In the genomic region with DNA sequence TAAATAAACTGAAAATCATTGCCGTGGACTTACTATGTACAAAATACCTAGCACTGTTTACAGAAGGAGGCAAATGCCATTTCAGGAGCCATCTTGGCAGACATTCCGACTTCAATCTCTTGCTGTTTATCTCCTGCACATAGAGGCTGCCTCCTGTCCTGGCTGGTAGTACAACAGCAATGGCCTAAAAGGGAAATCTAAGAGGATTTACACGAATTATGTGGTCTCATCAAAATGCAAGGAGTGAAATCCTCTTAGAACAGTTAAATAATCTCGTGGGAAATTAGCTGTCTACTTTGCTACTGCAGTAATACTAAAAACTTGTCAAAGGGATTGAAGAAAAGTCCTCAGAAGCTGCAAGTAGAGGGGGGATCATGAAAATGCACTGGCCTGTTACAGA, we compare ENCODE assay signal across 3 cellular contexts.
TF ChIP-seq lines count a peak whose summit lies in the region.

No MANE protein-coding gene starts in this region.

TF ChIP-seq in SK-N-SH, 30 proteins besides CTCF, POLR2A, EP300 and RAD21 (continues in another document):
- TF ChIP-seq, protein P1, sequence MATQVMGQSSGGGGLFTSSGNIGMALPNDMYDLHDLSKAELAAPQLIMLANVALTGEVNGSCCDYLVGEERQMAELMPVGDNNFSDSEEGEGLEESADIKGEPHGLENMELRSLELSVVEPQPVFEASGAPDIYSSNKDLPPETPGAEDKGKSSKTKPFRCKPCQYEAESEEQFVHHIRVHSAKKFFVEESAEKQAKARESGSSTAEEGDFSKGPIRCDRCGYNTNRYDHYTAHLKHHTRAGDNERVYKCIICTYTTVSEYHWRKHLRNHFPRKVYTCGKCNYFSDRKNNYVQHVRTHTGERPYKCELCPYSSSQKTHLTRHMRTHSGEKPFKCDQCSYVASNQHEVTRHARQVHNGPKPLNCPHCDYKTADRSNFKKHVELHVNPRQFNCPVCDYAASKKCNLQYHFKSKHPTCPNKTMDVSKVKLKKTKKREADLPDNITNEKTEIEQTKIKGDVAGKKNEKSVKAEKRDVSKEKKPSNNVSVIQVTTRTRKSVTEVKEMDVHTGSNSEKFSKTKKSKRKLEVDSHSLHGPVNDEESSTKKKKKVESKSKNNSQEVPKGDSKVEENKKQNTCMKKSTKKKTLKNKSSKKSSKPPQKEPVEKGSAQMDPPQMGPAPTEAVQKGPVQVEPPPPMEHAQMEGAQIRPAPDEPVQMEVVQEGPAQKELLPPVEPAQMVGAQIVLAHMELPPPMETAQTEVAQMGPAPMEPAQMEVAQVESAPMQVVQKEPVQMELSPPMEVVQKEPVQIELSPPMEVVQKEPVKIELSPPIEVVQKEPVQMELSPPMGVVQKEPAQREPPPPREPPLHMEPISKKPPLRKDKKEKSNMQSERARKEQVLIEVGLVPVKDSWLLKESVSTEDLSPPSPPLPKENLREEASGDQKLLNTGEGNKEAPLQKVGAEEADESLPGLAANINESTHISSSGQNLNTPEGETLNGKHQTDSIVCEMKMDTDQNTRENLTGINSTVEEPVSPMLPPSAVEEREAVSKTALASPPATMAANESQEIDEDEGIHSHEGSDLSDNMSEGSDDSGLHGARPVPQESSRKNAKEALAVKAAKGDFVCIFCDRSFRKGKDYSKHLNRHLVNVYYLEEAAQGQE (IDR thresholded peaks at IDR 0.05; ENCODE audit: low read depth, low read length) = no peak
- TF ChIP-seq CHD2 (IDR thresholded peaks at IDR 0.05; ENCODE audit: low read length, partially characterized antibody) (no peak), GABPA (IDR thresholded peaks at IDR 0.05; ENCODE audit: low read depth) (no peak), EZH2phosphoT487 (IDR thresholded peaks at IDR 0.05; ENCODE audit: borderline replicate concordance, low read depth) (no peak), NRF1 (IDR thresholded peaks at IDR 0.05; ENCODE audit: low read depth, low read length) (no peak), FOSL2 (IDR thresholded peaks at IDR 0.05; ENCODE audit: borderline replicate concordance, low read depth) (no peak), MEF2A (IDR thresholded peaks at IDR 0.05; ENCODE audit: borderline replicate concordance, low read depth) (no peak), RFX5 (IDR thresholded peaks at IDR 0.05; ENCODE audit: low read length) (no peak), POLR2AphosphoS5 (IDR thresholded peaks at IDR 0.05; ENCODE audit: low read depth, low read length) (no peak), USF2 (IDR thresholded peaks at IDR 0.05; ENCODE audit: borderline replicate concordance, low read depth, low read length) (no peak), ELF1 (IDR thresholded peaks at IDR 0.05) (no peak), SMC3 (IDR thresholded peaks at IDR 0.05; ENCODE audit: low read depth, low read length) (no peak)
- TF ChIP-seq, protein P2, sequence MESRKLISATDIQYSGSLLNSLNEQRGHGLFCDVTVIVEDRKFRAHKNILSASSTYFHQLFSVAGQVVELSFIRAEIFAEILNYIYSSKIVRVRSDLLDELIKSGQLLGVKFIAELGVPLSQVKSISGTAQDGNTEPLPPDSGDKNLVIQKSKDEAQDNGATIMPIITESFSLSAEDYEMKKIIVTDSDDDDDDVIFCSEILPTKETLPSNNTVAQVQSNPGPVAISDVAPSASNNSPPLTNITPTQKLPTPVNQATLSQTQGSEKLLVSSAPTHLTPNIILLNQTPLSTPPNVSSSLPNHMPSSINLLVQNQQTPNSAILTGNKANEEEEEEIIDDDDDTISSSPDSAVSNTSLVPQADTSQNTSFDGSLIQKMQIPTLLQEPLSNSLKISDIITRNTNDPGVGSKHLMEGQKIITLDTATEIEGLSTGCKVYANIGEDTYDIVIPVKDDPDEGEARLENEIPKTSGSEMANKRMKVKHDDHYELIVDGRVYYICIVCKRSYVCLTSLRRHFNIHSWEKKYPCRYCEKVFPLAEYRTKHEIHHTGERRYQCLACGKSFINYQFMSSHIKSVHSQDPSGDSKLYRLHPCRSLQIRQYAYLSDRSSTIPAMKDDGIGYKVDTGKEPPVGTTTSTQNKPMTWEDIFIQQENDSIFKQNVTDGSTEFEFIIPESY (IDR thresholded peaks at IDR 0.05; ENCODE audit: borderline replicate concordance, low read depth) = no peak

TF ChIP-seq in SK-N-SH treated with all-trans-retinoic acid at 6 μM for 48 hours, 23 proteins besides CTCF, POLR2A, EP300 and RAD21:
- no peak for TF ChIP-seq PATZ1 (CRISPR knock-in tag; IDR thresholded peaks at IDR 0.05; ENCODE audit: borderline replicate concordance)
- TF ChIP-seq ESRRG (CRISPR knock-in tag; IDR thresholded peaks at IDR 0.05) = no peak
- no peak for TF ChIP-seq GLIS3 (CRISPR knock-in tag; IDR thresholded peaks at IDR 0.05)
- TF ChIP-seq ZNF8 (CRISPR knock-in tag; IDR thresholded peaks at IDR 0.05) = no peak
- TF ChIP-seq, protein P3, sequence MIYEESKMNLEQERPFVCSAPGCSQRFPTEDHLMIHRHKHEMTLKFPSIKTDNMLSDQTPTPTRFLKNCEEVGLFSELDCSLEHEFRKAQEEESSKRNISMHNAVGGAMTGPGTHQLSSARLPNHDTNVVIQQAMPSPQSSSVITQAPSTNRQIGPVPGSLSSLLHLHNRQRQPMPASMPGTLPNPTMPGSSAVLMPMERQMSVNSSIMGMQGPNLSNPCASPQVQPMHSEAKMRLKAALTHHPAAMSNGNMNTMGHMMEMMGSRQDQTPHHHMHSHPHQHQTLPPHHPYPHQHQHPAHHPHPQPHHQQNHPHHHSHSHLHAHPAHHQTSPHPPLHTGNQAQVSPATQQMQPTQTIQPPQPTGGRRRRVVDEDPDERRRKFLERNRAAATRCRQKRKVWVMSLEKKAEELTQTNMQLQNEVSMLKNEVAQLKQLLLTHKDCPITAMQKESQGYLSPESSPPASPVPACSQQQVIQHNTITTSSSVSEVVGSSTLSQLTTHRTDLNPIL (CRISPR knock-in tag; IDR thresholded peaks at IDR 0.05; ENCODE audit: low read depth) = no peak
- TF ChIP-seq, protein P4, sequence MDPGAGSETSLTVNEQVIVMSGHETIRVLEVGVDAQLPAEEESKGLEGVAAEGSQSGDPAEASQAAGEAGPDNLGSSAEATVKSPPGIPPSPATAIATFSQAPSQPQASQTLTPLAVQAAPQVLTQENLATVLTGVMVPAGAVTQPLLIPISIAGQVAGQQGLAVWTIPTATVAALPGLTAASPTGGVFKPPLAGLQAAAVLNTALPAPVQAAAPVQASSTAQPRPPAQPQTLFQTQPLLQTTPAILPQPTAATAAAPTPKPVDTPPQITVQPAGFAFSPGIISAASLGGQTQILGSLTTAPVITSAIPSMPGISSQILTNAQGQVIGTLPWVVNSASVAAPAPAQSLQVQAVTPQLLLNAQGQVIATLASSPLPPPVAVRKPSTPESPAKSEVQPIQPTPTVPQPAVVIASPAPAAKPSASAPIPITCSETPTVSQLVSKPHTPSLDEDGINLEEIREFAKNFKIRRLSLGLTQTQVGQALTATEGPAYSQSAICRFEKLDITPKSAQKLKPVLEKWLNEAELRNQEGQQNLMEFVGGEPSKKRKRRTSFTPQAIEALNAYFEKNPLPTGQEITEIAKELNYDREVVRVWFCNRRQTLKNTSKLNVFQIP (CRISPR knock-in tag; IDR thresholded peaks at IDR 0.05; ENCODE audit: borderline replicate concordance, low read depth) = no peak
- TF ChIP-seq ISL1 (CRISPR knock-in tag; IDR thresholded peaks at IDR 0.05) = no peak
- no peak for TF ChIP-seq OSR1 (CRISPR knock-in tag; IDR thresholded peaks at IDR 0.05)
- no peak for TF ChIP-seq ZFP3 (CRISPR knock-in tag; IDR thresholded peaks at IDR 0.05)
- TF ChIP-seq, protein P5, sequence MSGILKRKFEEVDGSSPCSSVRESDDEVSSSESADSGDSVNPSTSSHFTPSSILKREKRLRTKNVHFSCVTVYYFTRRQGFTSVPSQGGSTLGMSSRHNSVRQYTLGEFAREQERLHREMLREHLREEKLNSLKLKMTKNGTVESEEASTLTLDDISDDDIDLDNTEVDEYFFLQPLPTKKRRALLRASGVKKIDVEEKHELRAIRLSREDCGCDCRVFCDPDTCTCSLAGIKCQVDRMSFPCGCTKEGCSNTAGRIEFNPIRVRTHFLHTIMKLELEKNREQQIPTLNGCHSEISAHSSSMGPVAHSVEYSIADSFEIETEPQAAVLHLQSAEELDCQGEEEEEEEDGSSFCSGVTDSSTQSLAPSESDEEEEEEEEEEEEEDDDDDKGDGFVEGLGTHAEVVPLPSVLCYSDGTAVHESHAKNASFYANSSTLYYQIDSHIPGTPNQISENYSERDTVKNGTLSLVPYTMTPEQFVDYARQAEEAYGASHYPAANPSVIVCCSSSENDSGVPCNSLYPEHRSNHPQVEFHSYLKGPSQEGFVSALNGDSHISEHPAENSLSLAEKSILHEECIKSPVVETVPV (CRISPR knock-in tag; IDR thresholded peaks at IDR 0.05) = no peak

TF ChIP-seq in H1, 55 proteins besides CTCF, POLR2A, EP300 and RAD21:
- no peak for TF ChIP-seq ASH2L (IDR thresholded peaks at IDR 0.05; ENCODE audit: low read length)
- no peak for TF ChIP-seq POU5F1 (IDR thresholded peaks at IDR 0.05; ENCODE audit: low read depth, low read length)
- no peak for TF ChIP-seq RXRA (IDR thresholded peaks at IDR 0.05; ENCODE audit: insufficient read depth, low read depth, low read length)
- TF ChIP-seq TAF1 (IDR thresholded peaks at IDR 0.05; ENCODE audit: low read depth, low read length) = no peak
- TF ChIP-seq SUZ12 (IDR thresholded peaks at IDR 0.05; ENCODE audit: low read length) = no peak
- TF ChIP-seq TAF7 (optimal IDR thresholded peaks at IDR 0.05; ENCODE audit: borderline replicate concordance, low read depth, low read length) = no peak
- TF ChIP-seq ZNF274 (IDR thresholded peaks at IDR 0.05; ENCODE audit: borderline replicate concordance, extremely low read depth, low read length) = no peak
- no peak for TF ChIP-seq CHD2 (IDR thresholded peaks at IDR 0.05; ENCODE audit: low read length)
